1 cellular context compared by ENCODE assay signal in genomic region chr1:11908139-11909021, GRCh38.
A peak's percentile ranks its signal among the peaks of the same experiment; 100 is the strongest.
TF ChIP-seq lines count a peak whose summit lies in the region.

No MANE protein-coding gene starts in this region.

TF ChIP-seq in SK-N-SH treated with all-trans-retinoic acid at 6 μM for 48 hours, 23 proteins besides CTCF, POLR2A, EP300 and RAD21 (continued from another document):
- TF ChIP-seq, protein P1, sequence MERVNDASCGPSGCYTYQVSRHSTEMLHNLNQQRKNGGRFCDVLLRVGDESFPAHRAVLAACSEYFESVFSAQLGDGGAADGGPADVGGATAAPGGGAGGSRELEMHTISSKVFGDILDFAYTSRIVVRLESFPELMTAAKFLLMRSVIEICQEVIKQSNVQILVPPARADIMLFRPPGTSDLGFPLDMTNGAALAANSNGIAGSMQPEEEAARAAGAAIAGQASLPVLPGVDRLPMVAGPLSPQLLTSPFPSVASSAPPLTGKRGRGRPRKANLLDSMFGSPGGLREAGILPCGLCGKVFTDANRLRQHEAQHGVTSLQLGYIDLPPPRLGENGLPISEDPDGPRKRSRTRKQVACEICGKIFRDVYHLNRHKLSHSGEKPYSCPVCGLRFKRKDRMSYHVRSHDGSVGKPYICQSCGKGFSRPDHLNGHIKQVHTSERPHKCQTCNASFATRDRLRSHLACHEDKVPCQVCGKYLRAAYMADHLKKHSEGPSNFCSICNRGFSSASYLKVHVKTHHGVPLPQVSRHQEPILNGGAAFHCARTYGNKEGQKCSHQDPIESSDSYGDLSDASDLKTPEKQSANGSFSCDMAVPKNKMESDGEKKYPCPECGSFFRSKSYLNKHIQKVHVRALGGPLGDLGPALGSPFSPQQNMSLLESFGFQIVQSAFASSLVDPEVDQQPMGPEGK (CRISPR knock-in tag; IDR thresholded peaks at IDR 0.05; ENCODE audit: borderline replicate concordance), result peak; percentile 100
- peak; percentile 100 for TF ChIP-seq CREB5 (CRISPR knock-in tag; IDR thresholded peaks at IDR 0.05; ENCODE audit: low read depth)
- peak; percentile 88 for TF ChIP-seq ZFP30 (CRISPR knock-in tag; IDR thresholded peaks at IDR 0.05)
- TF ChIP-seq GLIS3 (CRISPR knock-in tag; IDR thresholded peaks at IDR 0.05), result peak; percentile 100
- peak; percentile 95; the same call in 1 of the 2 replicates for TF ChIP-seq ZNF565 (CRISPR knock-in tag; conservative IDR thresholded peaks at IDR 0.05; ENCODE audit: low read depth)
- TF ChIP-seq ISL1 (CRISPR knock-in tag; IDR thresholded peaks at IDR 0.05), result 0 out of 2 replicates have a peak, but pooled peaks have one; percentile 51
- TF ChIP-seq RARB (CRISPR knock-in tag; IDR thresholded peaks at IDR 0.05), result peak; percentile 99
- peak; percentile 98 for TF ChIP-seq POU6F1 (CRISPR knock-in tag; IDR thresholded peaks at IDR 0.05; ENCODE audit: borderline replicate concordance, low read depth)
- peak; percentile 100 for TF ChIP-seq ESRRG (CRISPR knock-in tag; IDR thresholded peaks at IDR 0.05)
- TF ChIP-seq BACH2 (CRISPR knock-in tag; IDR thresholded peaks at IDR 0.05; ENCODE audit: borderline replicate concordance), result no peak
